In genomic region chr19:34274827-34275625, GRCh38 we compare ENCODE assay signal across 11 cellular contexts. TPM values are rescaled to one million over a fixed set of nuclear protein-coding genes. Genes with fewer than 3 reads are reported as not detected.
DNase-seq lines count a peak whose midpoint lies in the region; ATAC-seq and TF ChIP-seq lines count a peak whose summit lies in the region.
"Had no signal": no experiment of that assay in that cellular context is flagged by ENCODE, and none has a peak within 500 bp of the region (broad histone marks: within the 10 kb centered on the region; RNA-seq: fewer than 3 reads in every experiment).

No MANE protein-coding gene starts in this region.

- WGBS in lung, 2 donors, result 52 to 63% methylated on average over 4 of the region's 4 CpGs

- peaks cover 71% of the 10 kb centered on the region for H3K4me1 ChIP-seq in left ventricle myocardium inferior
- no peaks in the 10 kb centered on the region for H3K4me1 ChIP-seq in breast epithelium
- peaks cover 6 to 11% of the 10 kb centered on the region in 2 donors for H3K4me1 ChIP-seq in lung (ENCODE audit: control insufficient read depth in 2 of 2, insufficient read depth in 2 of 2, low read length in 2 of 2)

- no peak for ATAC-seq in Right ventricle myocardium inferior
- no peak for ATAC-seq in lung (ENCODE audit: insufficient read depth, low FRiP score)
- no peak for ATAC-seq in HG03432 (IDR thresholded peaks at IDR 0.05; ENCODE audit: unreplicated experiment)
- ATAC-seq in left colon, result no peak
- no peak for ATAC-seq in GM19455 (IDR thresholded peaks at IDR 0.05; ENCODE audit: unreplicated experiment)
- ATAC-seq: Panc1 had no signal

- intact Hi-C loops in left ventricle myocardium inferior (cut with micrococcal nuclease), result no loop called here
- intact Hi-C loops in Right ventricle myocardium inferior (cut with DNase I), result loop anchor here (5.0 kb wide), 1 partner anchor 42 kb away; no protein-coding TSS in a partner anchor
- intact Hi-C loops in breast epithelium (cut with DNase I; ENCODE audit: low total_unique reads), result no loop called here
- intact Hi-C loops in left colon (cut with DNase I, micrococcal nuclease), result no loop called here

- no peaks in the 10 kb centered on the region for H3K27me3 ChIP-seq in left ventricle myocardium inferior (ENCODE audit: low read depth)
- no peaks in the 10 kb centered on the region for H3K27me3 ChIP-seq in breast epithelium
- no peaks in the 10 kb centered on the region for H3K27me3 ChIP-seq in lung (ENCODE audit: control insufficient read depth, insufficient read depth)
- H3K27me3 ChIP-seq: BLaER1 treated with 17β-estradiol and CSF1 and Interleukin-3, amounts not matched to agents 10 nM and 100 nM had no signal

- H3K4me3 ChIP-seq in left ventricle myocardium inferior (peak overlapping the region; percentile 11), breast epithelium (no peak overlapping the region), lung (no peak overlapping the region)
- H3K4me3 ChIP-seq: BLaER1 treated with 17β-estradiol and CSF1 and Interleukin-3, amounts not matched to agents 10 nM and 100 nM had no signal

- TF ChIP-seq CTCF in left ventricle myocardium inferior (IDR thresholded peaks at IDR 0.05; ENCODE audit: borderline replicate concordance) (no peak), breast epithelium (IDR thresholded peaks at IDR 0.05) (no peak), lung (IDR thresholded peaks at IDR 0.05; ENCODE audit: control extremely low read depth, extremely low read depth) (no peak)

- H3K36me3 ChIP-seq in left ventricle myocardium inferior (no peaks in the 10 kb centered on the region), breast epithelium (no peaks in the 10 kb centered on the region), lung (ENCODE audit: control insufficient read depth in 2 of 2, insufficient read depth in 2 of 2, low read length in 2 of 2) (no peaks in the 10 kb centered on the region)

- TF ChIP-seq POLR2A in breast epithelium (IDR thresholded peaks at IDR 0.05), result no peak

- DNase-seq in left ventricle myocardium inferior, result no peak
- DNase-seq in Right ventricle myocardium inferior (ENCODE audit: missing footprints), result no peak
- DNase-seq in breast epithelium (ENCODE audit: low spot score in 2 of 2), result no peak
- DNase-seq in lung (ENCODE audit: low spot score), result no peak
- no peak for DNase-seq in NCI-H187 treated with DMSO at 0.1 percent for 48 hours (lab: John Stamatoyannopoulos, UW)
- no peak for DNase-seq in left colon
- DNase-seq: activated CD8-positive, alpha-beta memory T cell treated with anti-CD3 and anti-CD28 coated beads, Interleukin-2, amount 50 U/mL, for 4 hours had no signal

- H3K9me3 ChIP-seq in left ventricle myocardium inferior (replicated peaks) (no peaks in the 10 kb centered on the region), breast epithelium (no peaks in the 10 kb centered on the region), lung (ENCODE audit: control insufficient read depth in 2 of 2, insufficient read depth in 1 of 2, low read length in 1 of 2) (no peaks in the 10 kb centered on the region)

- H3K27ac ChIP-seq in left ventricle myocardium inferior (replicated peaks) (peak overlapping the region; percentile 65), breast epithelium (peak overlapping the region; percentile 69 to 75), lung (ENCODE audit: low read depth in 1 of 2, low read length in 1 of 2) (peak overlapping the region; percentile 25 to 70)
- H3K27ac ChIP-seq: BLaER1 treated with 17β-estradiol and CSF1 and Interleukin-3, amounts not matched to agents 10 nM and 100 nM had no signal

RNA-seq across cellular contexts. Expression of gene GARRE1, which starts 20.7 kb away (rescaled TPM):
- total RNA-seq in left ventricle myocardium inferior (20.9 TPM), Right ventricle myocardium inferior (16.3 TPM), breast epithelium (10 to 100 TPM; 21.0 to 43.9 (median 25.2) TPM), lung (10 to 100 TPM; 19.2 to 69.0 TPM), left colon (10 to 100 TPM; 19.6 to 22.0 TPM)
- 10 to 100 TPM in 1 of 2 donors, 1 to 10 TPM in 1; 6.7 to 10.1 TPM for polyA plus RNA-seq in lung
